In the genomic region with DNA sequence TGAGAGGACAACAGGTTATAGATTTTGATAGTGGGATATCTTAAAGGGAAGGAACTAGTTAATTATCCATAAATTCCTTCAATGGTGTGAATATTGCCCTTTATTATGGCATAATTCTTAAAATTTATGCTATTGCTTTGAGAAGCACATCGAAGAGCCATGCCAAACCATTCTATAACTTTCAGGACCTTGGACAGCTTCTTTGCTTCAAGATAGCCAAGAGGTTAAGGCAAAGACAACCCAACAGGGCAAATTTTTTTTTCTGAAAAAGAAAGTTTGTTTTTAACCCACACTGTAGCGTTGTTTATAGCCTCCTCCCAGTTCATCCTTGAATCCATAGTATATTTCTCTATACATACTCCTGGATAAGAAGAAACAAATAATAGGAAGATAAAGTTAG, we compare ENCODE assay signal across 14 cellular contexts.
DNase-seq lines count a peak whose midpoint lies in the region; ATAC-seq, FAIRE-seq and TF ChIP-seq lines count a peak whose summit lies in the region.
"Had no signal": no experiment of that assay in that cellular context is flagged by ENCODE, and none has a peak within 500 bp of the region (broad histone marks: within the 10 kb centered on the region; RNA-seq: fewer than 3 reads in every experiment).

No MANE protein-coding gene starts in this region.

- CTCF ChIA-PET in GM12878 (lab: Yijun Ruan, JAX): no interaction called here

- intact Hi-C loops in GM12878 (cut with micrococcal nuclease; ENCODE audit: unreplicated experiment): no loop called here
- intact Hi-C loops in lower leg skin (cut with DNase I; ENCODE audit: low total_unique reads): no loop called here

- RAD21 ChIA-PET in GM12878 (lab: Charles Lee; ENCODE audit: unreplicated experiment): no interaction called here

- WGBS in GM12878 (ENCODE audit: insufficient coverage, insufficient replicate concordance, low lambda C conversion rate, missing lambda C conversion rate): 0% methylated on average over 2 of the region's 2 CpGs
- 56 to 58% methylated on average over 2 of the region's 2 CpGs for WGBS in lower leg skin, 2 donors

- BruUV-seq in GM12878 (replicated peaks; lab: Mats Ljungman, UMichigan): no TSS peak

- POLR2A ChIA-PET in GM12878 (lab: Charles Lee): no interaction called here

- no peaks in the 10 kb centered on the region for H3K79me2 ChIP-seq in GM12878 (ENCODE audit: control insufficient read depth, insufficient read depth, low read length)

- no peaks in the 10 kb centered on the region for H3K27me3 ChIP-seq in H7 (ENCODE audit: control insufficient read depth, insufficient read depth, low read length)
- H3K27me3 ChIP-seq in GM12878 (replicated peaks in 1 of 2; ENCODE audit: control insufficient read depth in 2 of 2, insufficient read depth in 2 of 2, low read length in 1 of 2): no peaks in the 10 kb centered on the region
- H3K27me3 ChIP-seq: dorsolateral prefrontal cortex, stomach had no signal

- no peak overlapping the region for H3K27ac ChIP-seq in GM12878 (ENCODE audit: control insufficient read depth, insufficient read depth)
- H3K27ac ChIP-seq: dorsolateral prefrontal cortex, stomach had no signal

- H3K9ac ChIP-seq in GM12878 (ENCODE audit: control insufficient read depth, insufficient read depth, low read length): no peak overlapping the region

- H3K36me3 ChIP-seq in H7 (replicated peaks; ENCODE audit: control insufficient read depth, insufficient read depth, low read length) (no peaks in the 10 kb centered on the region), GM12878 (ENCODE audit: control insufficient read depth in 2 of 2, insufficient read depth in 2 of 2, low read length in 1 of 2) (no peaks in the 10 kb centered on the region)
- H3K36me3 ChIP-seq: stomach had no signal

- in situ Hi-C loops in GM12878 (cut with MboI): no loop called here

- no peak overlapping the region for H3K4me2 ChIP-seq in GM12878 (ENCODE audit: control insufficient read depth, insufficient read depth)

- no peaks in the 10 kb centered on the region for H3K9me3 ChIP-seq in GM12878 (replicated peaks; ENCODE audit: control insufficient read depth, insufficient read depth, low read length)

- no peak for ATAC-seq in GM12878
- no peak for ATAC-seq in HG03025 (IDR thresholded peaks at IDR 0.05; ENCODE audit: low FRiP score, unreplicated experiment)
- ATAC-seq: activated naive CD4-positive, alpha-beta T cell treated with anti-CD3 and anti-CD28 coated beads, Interleukin-2, amount 50 U/mL, for 72 hours had no signal

- TF ChIP-seq POLR2A in GM12878 (IDR thresholded peaks at IDR 0.05; ENCODE audit: low read depth, low read length): no peak
- no peak for TF ChIP-seq POLR2A in lower leg skin (IDR thresholded peaks at IDR 0.05)

- H4K20me1 ChIP-seq in GM12878 (ENCODE audit: control insufficient read depth, insufficient read depth): no peaks in the 10 kb centered on the region

- H3K4me1 ChIP-seq in GM12878 (ENCODE audit: control insufficient read depth, insufficient read depth, low read length): no peaks in the 10 kb centered on the region
- H3K4me1 ChIP-seq: stomach had no signal

- TF ChIP-seq RAD21 in GM12878 (IDR thresholded peaks at IDR 0.05; ENCODE audit: insufficient read depth, low read depth, low read length): no peak

- FAIRE-seq in GM12878 (lab: Jason Lieb, UNC): no peak

- no peak overlapping the region for H2AFZ ChIP-seq in GM12878 (ENCODE audit: control insufficient read depth, low read depth, low read length)

- TF ChIP-seq EP300 in GM12878 (IDR thresholded peaks at IDR 0.05; ENCODE audit: borderline replicate concordance in 1 of 2, control insufficient read depth in 1 of 2, low read depth in 2 of 2, low read length in 2 of 2): no peak

- SMC1A ChIA-PET in GM12878 (lab: Charles Lee; ENCODE audit: uncharacterized antibody, unreplicated experiment): no interaction called here

- H3K4me3 ChIP-seq in H7 (ENCODE audit: insufficient read depth, low read depth, low read length): no peak overlapping the region
- H3K4me3 ChIP-seq in GM12878: no peak overlapping the region
- no peak overlapping the region for H3K4me3 ChIP-seq in lower leg skin (ENCODE audit: low read depth, poor library complexity, severe bottlenecking)
- H3K4me3 ChIP-seq: dorsolateral prefrontal cortex, stomach had no signal

- TF ChIP-seq CTCF in GM12878 (IDR thresholded peaks at IDR 0.05 in 2 of 3, conservative IDR thresholded peaks at IDR 0.05 in 1 of 3; ENCODE audit: control insufficient read depth in 2 of 3, extremely low read depth in 1 of 3, insufficient read depth in 1 of 3, low read depth in 3 of 3, low read length in 3 of 3) (no peak), lower leg skin (IDR thresholded peaks at IDR 0.05) (no peak)

- DNase-seq in H7 (peak; percentile 19), NCI-H460 (ENCODE audit: extremely low read depth, low read depth) (peak; percentile 18), GM12878 (ENCODE audit: low read depth, low spot score) (no peak), lung microvascular endothelial cell (ENCODE audit: low read depth in 2 of 2) (peak; percentile 7 to 48), lower leg skin (ENCODE audit: low spot score in 2 of 2) (no peak)
- DNase-seq in activated CD4-positive, CD25-positive, alpha-beta regulatory T cell (lab: John Stamatoyannopoulos, UW): no peak
- DNase-seq: activated CD8-positive, alpha-beta memory T cell treated with anti-CD3 and anti-CD28 coated beads for 24 hours; dorsolateral prefrontal cortex; NCI-H1417; NCI-H526 treated with DMSO at 0.1 percent for 48 hours; stimulated activated CD4-positive, alpha-beta T cell treated with anti-CD3 and anti-CD28 coated beads, Interleukin-4, amount 100 ng/mL, for 1 hour; stomach had no signal

TF ChIP-seq in GM12878, 131 proteins besides CTCF, POLR2A, EP300 and RAD21:
- TF ChIP-seq SIN3A (IDR thresholded peaks at IDR 0.05; ENCODE audit: low read depth, low read length): no peak
- TF ChIP-seq, protein P1, sequence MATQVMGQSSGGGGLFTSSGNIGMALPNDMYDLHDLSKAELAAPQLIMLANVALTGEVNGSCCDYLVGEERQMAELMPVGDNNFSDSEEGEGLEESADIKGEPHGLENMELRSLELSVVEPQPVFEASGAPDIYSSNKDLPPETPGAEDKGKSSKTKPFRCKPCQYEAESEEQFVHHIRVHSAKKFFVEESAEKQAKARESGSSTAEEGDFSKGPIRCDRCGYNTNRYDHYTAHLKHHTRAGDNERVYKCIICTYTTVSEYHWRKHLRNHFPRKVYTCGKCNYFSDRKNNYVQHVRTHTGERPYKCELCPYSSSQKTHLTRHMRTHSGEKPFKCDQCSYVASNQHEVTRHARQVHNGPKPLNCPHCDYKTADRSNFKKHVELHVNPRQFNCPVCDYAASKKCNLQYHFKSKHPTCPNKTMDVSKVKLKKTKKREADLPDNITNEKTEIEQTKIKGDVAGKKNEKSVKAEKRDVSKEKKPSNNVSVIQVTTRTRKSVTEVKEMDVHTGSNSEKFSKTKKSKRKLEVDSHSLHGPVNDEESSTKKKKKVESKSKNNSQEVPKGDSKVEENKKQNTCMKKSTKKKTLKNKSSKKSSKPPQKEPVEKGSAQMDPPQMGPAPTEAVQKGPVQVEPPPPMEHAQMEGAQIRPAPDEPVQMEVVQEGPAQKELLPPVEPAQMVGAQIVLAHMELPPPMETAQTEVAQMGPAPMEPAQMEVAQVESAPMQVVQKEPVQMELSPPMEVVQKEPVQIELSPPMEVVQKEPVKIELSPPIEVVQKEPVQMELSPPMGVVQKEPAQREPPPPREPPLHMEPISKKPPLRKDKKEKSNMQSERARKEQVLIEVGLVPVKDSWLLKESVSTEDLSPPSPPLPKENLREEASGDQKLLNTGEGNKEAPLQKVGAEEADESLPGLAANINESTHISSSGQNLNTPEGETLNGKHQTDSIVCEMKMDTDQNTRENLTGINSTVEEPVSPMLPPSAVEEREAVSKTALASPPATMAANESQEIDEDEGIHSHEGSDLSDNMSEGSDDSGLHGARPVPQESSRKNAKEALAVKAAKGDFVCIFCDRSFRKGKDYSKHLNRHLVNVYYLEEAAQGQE (IDR thresholded peaks at IDR 0.05; ENCODE audit: low read depth, low read length): peak; percentile 88

Comparison
In these comparisons a context has a peak if more than half of its experiments do, and no peak if none do; other contexts are left out.
1. DNase-seq: peak in H7 (single experiment), NCI-H460 (single experiment) and lung microvascular endothelial cell (2 of 2); none in GM12878 (single experiment), activated CD4-positive, CD25-positive, alpha-beta regulatory T cell (0 of 4) and lower leg skin (0 of 2).